In the genomic region with DNA sequence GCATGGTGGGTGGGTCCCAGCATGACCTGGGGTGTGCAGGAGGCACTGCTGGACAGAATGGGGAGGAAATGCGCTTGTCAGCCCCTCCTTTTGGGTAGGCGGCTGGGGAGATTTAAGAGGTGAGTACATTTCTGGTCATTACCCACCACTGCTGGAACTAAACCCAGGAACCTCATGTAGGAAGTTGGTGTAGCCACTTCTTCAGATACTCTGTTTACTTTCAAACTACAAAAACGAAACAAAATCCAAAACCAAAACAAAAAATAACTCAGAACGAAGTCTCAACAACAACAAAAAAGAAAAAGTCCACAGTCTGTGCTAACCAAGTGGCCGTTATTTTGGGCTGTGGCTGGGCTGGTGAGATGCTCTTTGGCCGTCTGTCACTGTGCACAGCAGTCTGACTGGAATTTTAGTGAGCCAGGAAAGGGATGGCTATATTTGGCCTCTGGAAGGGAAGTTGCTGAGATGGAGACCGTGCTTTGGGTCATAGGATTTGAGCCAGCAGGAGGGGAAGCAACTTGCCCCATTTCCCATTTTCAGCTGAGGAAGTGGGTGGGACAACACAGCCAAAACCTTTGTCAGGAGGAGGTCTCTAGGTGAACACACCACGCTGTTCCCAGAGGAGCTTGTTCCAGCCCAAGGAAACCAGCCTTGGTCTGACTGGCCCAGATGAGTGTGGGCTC, we compare ENCODE assay signal across 17 cellular contexts.
A peak's percentile ranks its signal among the peaks of the same experiment; 100 is the strongest.
DNase-seq lines count a peak whose midpoint lies in the region; ATAC-seq and TF ChIP-seq lines count a peak whose summit lies in the region.
"Had no signal": no experiment of that assay in that cellular context is flagged by ENCODE, and none has a peak within 500 bp of the region (broad histone marks: within the 10 kb centered on the region; RNA-seq: fewer than 3 reads in every experiment).

No MANE protein-coding gene starts in this region.

- H3K9me3 ChIP-seq in right lobe of liver (no peaks in the 10 kb centered on the region), spleen (no peaks in the 10 kb centered on the region)
- H3K9me3 ChIP-seq: pancreas had no signal

- H3K27me3 ChIP-seq in right lobe of liver = no peaks in the 10 kb centered on the region
- H3K27me3 ChIP-seq in spleen (replicated peaks in 1 of 7) = peaks cover 0 to 17% (median 0%) of the 10 kb centered on the region in 7 donors
- H3K27me3 ChIP-seq: pancreas had no signal

- peak; percentile 44 to 55 (median 52) for ATAC-seq in right lobe of liver
- ATAC-seq: HCT116, Panc1 had no signal

- H3K27ac ChIP-seq in caudate nucleus (ENCODE audit: low read depth, low read length) (peak overlapping the region; percentile 24), right lobe of liver (peak overlapping the region in 1 of 3 donors; percentile 22), spleen (peak overlapping the region in 5 of 8 donors; percentile 23 to 67 (median 58))
- H3K27ac ChIP-seq: SK-N-MC had no signal

- H3K4me3 ChIP-seq in right lobe of liver = no peak overlapping the region
- H3K4me3 ChIP-seq in spleen = peak overlapping the region in 2 of 8 donors; percentile 4 to 22
- H3K4me3 ChIP-seq: pancreas, SK-N-MC had no signal

- H3K27me3 Mint-ChIP-seq in HFFc6 (ENCODE audit: insufficient read depth) = peaks cover 33% of the 10 kb centered on the region

- no peaks in the 10 kb centered on the region for H3K36me3 Mint-ChIP-seq in HFFc6 (ENCODE audit: low read depth)

- no peak overlapping the region for H3K27ac Mint-ChIP-seq in HFFc6
- H3K27ac Mint-ChIP-seq: B cell had no signal

- TF ChIP-seq POLR2A in right lobe of liver (IDR thresholded peaks at IDR 0.05) (no peak), spleen (IDR thresholded peaks at IDR 0.05) (no peak)

- H3K4me1 ChIP-seq in right lobe of liver = peaks cover 0 to 18% (median 11%) of the 10 kb centered on the region in 4 donors
- peaks cover 0 to 28% (median 20%) of the 10 kb centered on the region in 6 donors for H3K4me1 ChIP-seq in spleen

- H3K4me3 Mint-ChIP-seq in HFFc6 = peak overlapping the region; percentile 79
- H3K4me3 Mint-ChIP-seq: B cell had no signal

- TF ChIP-seq CTCF in HFFc6 (IDR thresholded peaks at IDR 0.05) = no peak
- TF ChIP-seq CTCF in right lobe of liver (IDR thresholded peaks at IDR 0.05) = no peak
- TF ChIP-seq CTCF in spleen (IDR thresholded peaks at IDR 0.05 in 8 of 11, conservative IDR thresholded peaks at IDR 0.05 in 3 of 11) = no peak

- WGBS in right lobe of liver (ENCODE audit: insufficient coverage, low coverage, low lambda C conversion rate, missing lambda C conversion rate) = 48% methylated on average over 6 of the region's 8 CpGs
- 42 to 60% (median 42%) methylated on average over 8 of the region's 8 CpGs for WGBS in spleen, 5 donors

- intact Hi-C loops in right lobe of liver (cut with DNase I) = no loop called here
- intact Hi-C loops in spleen (cut with DNase I; ENCODE audit: low total_unique reads) = no loop called here

- H3K36me3 ChIP-seq in right lobe of liver = no peaks in the 10 kb centered on the region
- no peaks in the 10 kb centered on the region for H3K36me3 ChIP-seq in spleen
- H3K36me3 ChIP-seq: pancreas had no signal

- peaks cover 8% of the 10 kb centered on the region for H3K4me1 Mint-ChIP-seq in HFFc6 (ENCODE audit: low read depth)
- H3K4me1 Mint-ChIP-seq: B cell had no signal

- DNase-seq in HFFc6 (no peak), caudate nucleus (lab: John Stamatoyannopoulos, UW) (no peak), right lobe of liver (no peak), spleen (no peak), NOMO-1 treated with dmso at 0.1 percent for 144 hours (lab: John Stamatoyannopoulos, UW; ENCODE audit: unreplicated experiment) (no peak)
- no peak for DNase-seq in central memory CD4-positive, alpha-beta T cell
- no peak for DNase-seq in stimulated activated CD4-positive, alpha-beta T cell treated with anti-CD3 and anti-CD28 coated beads, Interleukin-1b, Interleukin-23, amount 100 ng/mL, for 48 hours
- DNase-seq: activated CD4-positive, alpha-beta T cell treated with anti-CD3 and anti-CD28 coated beads for 48 hours; Karpas-422; NCI-H1092 treated with DMSO at 0.1 percent for 48 hours; NCI-H2227 treated with DMSO at 0.1 percent for 48 hours; pancreas; small intestine had no signal

- H3K9me3 Mint-ChIP-seq in HFFc6 = no peaks in the 10 kb centered on the region
